In the genomic region with DNA sequence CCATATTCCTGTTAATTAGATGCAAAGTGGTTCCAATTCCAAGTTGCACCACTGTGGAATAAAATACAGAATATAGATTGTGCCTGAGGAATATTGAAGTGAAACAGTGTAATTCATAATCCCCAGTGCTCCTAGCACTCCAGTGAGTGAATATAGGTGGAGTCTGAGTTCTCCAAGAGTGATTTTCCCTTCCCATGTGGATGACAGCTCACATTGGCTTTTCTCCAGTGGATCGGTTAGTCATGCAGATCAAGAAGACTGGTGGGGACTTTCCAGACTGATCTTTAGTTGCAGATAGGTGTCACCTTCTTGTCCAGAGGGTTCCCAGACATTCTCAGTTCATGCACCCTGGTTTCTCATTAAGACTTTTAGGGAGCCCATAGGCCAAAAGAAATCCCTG, we compare ENCODE assay signal across 1 cellular context.
TF ChIP-seq lines count a peak whose summit lies in the region.

No MANE protein-coding gene starts in this region.

TF ChIP-seq in IMR-90, 13 proteins besides CTCF, POLR2A, EP300 and RAD21 (continued from another document):
- TF ChIP-seq, protein P1, sequence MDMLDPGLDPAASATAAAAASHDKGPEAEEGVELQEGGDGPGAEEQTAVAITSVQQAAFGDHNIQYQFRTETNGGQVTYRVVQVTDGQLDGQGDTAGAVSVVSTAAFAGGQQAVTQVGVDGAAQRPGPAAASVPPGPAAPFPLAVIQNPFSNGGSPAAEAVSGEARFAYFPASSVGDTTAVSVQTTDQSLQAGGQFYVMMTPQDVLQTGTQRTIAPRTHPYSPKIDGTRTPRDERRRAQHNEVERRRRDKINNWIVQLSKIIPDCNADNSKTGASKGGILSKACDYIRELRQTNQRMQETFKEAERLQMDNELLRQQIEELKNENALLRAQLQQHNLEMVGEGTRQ (IDR thresholded peaks at IDR 0.05; ENCODE audit: low read depth, low read length): no peak
